ENCODE assay signal across 21 cellular contexts in the genomic region with DNA sequence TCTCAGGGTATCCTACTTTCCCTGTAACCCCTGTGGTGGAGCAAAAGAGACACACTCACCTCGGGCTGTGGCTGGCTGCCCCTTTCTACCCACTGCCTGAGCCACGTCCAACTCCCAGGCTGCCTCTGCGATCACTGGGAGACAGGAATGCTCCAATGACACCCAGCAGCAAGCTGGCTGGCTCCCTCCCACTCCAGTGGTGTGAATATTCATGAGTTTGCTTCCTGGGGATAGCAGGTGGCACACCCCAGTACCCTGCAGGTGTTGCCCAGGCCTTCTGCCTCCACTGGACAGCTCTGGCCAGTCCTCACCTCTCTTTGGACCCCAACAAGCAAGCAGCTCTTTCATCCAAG. TPM values are rescaled to one million over a fixed set of nuclear protein-coding genes. Genes with fewer than 3 reads are reported as not detected.
DNase-seq lines count a peak whose midpoint lies in the region; ATAC-seq and FAIRE-seq lines count a peak whose summit lies in the region.
"Had no signal": no experiment of that assay in that cellular context is flagged by ENCODE, and none has a peak within 500 bp of the region (broad histone marks: within the 10 kb centered on the region; RNA-seq: fewer than 3 reads in every experiment).

No MANE protein-coding gene starts in this region.

- FAIRE-seq in RCC 7860 (lab: Jason Lieb, UNC): peak; percentile 12

- no peak for ATAC-seq in GM21717 (IDR thresholded peaks at IDR 0.05; ENCODE audit: unreplicated experiment)
- ATAC-seq in HG03097 (IDR thresholded peaks at IDR 0.05; ENCODE audit: low FRiP score, unreplicated experiment): no peak
- ATAC-seq: SK-N-SH treated with all-trans-retinoic acid at 6 μM for 48 hours had no signal

- intact Hi-C loops in head of caudate nucleus (cut with DNase I): no loop called here

- H3K27ac ChIP-seq in temporal lobe (ENCODE audit: low read depth, low read length): peak overlapping the region; percentile 69
- H3K27ac ChIP-seq: BLaER1 treated with 17β-estradiol and CSF1 and Interleukin-3, amounts not matched to agents 10 nM and 100 nM; HL-60 had no signal

- DNase-seq in NCI-H2107 treated with DMSO at 0.1 percent for 48 hours (lab: John Stamatoyannopoulos, UW; ENCODE audit: unreplicated experiment): peak; percentile 19
- no peak for DNase-seq in NCI-H2107 (lab: John Stamatoyannopoulos, UW)
- peak; percentile 18 for DNase-seq in RCC 7860 (ENCODE audit: low spot score)
- peak in 24 of 42 donors; percentile 22 to 75 (median 48) for DNase-seq in head of caudate nucleus
- no peak for DNase-seq in midbrain (lab: John Stamatoyannopoulos, UW)
- DNase-seq: DMS153; NCI-H1105 treated with DMSO at 0.1 percent for 48 hours; NCI-H2029; NCI-H2227 treated with DMSO at 0.1 percent for 48 hours; NCI-H524; NK-92 treated with Interleukin-12 subunit alpha and Interleukin-12 subunit beta, amount 100 ng/mL, for 24 hours; SHP77 treated with DMSO at 0.1 percent for 48 hours had no signal

RNA-seq across cellular contexts. Expression of a gene that starts 9.7 kb away (rescaled TPM):
- total RNA-seq in temporal lobe: 0.74 TPM
- total RNA-seq: A172, OCI-LY7, RPMI7951 had no signal

RNA-seq across cellular contexts. Expression of a gene that starts 18.2 kb away (rescaled TPM):
- 0.49 TPM for total RNA-seq in temporal lobe
- total RNA-seq: A172, OCI-LY7, RPMI7951 had no signal

RNA-seq across cellular contexts. Expression of a gene that starts 27.0 kb away (rescaled TPM):
- total RNA-seq in temporal lobe: 37.6 TPM

RNA-seq across cellular contexts. Expression of a gene that starts 42.2 kb away (rescaled TPM):
- 11.1 TPM for total RNA-seq in temporal lobe

RNA-seq across cellular contexts. Expression of a gene that starts 59.2 kb away (rescaled TPM):
- total RNA-seq in temporal lobe: under 0.01 TPM
- total RNA-seq: A172, OCI-LY7 had no signal

Comparison
In these comparisons a context has a peak if more than half of its experiments do, and no peak if none do; other contexts are left out.
1. DNase-seq: peak in NCI-H2107 treated with DMSO at 0.1 percent for 48 hours (single experiment), RCC 7860 (single experiment) and head of caudate nucleus (24 of 42); none in NCI-H2107 (single experiment) and midbrain (single experiment).